In the genomic region with DNA sequence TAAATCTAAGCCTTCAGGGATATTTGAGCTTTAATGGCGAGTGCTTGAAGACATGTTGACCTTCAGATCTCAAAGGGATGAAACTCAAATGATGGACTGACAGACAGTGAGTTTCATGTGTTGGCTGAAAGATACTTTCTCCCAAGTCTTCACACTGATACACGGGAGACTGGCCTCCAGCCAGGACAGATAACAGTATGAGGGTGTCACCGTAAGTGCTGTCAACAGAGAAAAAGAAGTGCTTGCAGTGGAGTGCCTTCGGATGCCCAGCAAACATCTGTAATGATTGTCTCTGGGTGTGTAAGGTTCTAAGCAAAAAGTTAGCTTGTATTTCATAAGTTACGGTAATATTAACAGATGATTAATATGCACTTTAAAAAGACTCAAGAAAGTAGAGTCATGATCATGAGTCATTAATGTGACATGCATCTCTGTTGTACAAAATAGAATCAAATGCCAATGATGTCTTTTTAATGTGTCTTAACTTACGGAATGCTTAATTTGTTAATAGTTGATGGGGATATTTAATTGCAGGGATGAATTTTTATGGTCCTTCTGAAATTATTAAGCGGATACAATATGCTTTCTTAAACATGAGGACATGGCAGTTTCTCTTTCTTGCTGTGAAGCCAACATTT, we compare ENCODE assay signal across 2 cellular contexts.
TF ChIP-seq lines count a peak whose summit lies in the region.

No MANE protein-coding gene starts in this region.

TF ChIP-seq in GM23338, 12 proteins besides CTCF, POLR2A, EP300 and RAD21 (continued from another document):
- no peak for TF ChIP-seq ZNF462 (CRISPR knock-in tag; IDR thresholded peaks at IDR 0.05)
- no peak for TF ChIP-seq EZH2phosphoT487 (IDR thresholded peaks at IDR 0.05; ENCODE audit: unreplicated experiment)
- no peak for TF ChIP-seq POLR2AphosphoS5 (IDR thresholded peaks at IDR 0.05; ENCODE audit: low read depth)
- TF ChIP-seq ZNF114 (CRISPR knock-in tag; IDR thresholded peaks at IDR 0.05): no peak

TF ChIP-seq in WTC11, 78 proteins besides CTCF, POLR2A, EP300 and RAD21 (continued from another document):
- no peak for TF ChIP-seq ZSCAN18 (CRISPR knock-in tag; IDR thresholded peaks at IDR 0.05)
- TF ChIP-seq, protein P1, sequence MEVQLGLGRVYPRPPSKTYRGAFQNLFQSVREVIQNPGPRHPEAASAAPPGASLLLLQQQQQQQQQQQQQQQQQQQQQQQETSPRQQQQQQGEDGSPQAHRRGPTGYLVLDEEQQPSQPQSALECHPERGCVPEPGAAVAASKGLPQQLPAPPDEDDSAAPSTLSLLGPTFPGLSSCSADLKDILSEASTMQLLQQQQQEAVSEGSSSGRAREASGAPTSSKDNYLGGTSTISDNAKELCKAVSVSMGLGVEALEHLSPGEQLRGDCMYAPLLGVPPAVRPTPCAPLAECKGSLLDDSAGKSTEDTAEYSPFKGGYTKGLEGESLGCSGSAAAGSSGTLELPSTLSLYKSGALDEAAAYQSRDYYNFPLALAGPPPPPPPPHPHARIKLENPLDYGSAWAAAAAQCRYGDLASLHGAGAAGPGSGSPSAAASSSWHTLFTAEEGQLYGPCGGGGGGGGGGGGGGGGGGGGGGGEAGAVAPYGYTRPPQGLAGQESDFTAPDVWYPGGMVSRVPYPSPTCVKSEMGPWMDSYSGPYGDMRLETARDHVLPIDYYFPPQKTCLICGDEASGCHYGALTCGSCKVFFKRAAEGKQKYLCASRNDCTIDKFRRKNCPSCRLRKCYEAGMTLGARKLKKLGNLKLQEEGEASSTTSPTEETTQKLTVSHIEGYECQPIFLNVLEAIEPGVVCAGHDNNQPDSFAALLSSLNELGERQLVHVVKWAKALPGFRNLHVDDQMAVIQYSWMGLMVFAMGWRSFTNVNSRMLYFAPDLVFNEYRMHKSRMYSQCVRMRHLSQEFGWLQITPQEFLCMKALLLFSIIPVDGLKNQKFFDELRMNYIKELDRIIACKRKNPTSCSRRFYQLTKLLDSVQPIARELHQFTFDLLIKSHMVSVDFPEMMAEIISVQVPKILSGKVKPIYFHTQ (CRISPR knock-in tag; IDR thresholded peaks at IDR 0.05): no peak
